Comparison of ENCODE assay signal across 8 cellular contexts in genomic region chr3:194204036-194204792, GRCh38.
DNase-seq lines count a peak whose midpoint lies in the region; ATAC-seq and TF ChIP-seq lines count a peak whose summit lies in the region.

No MANE protein-coding gene starts in this region.

- no peak for TF ChIP-seq POLR2A in esophagus muscularis mucosa (IDR thresholded peaks at IDR 0.05; ENCODE audit: low read depth)

- H3K27ac ChIP-seq in A673 (ENCODE audit: low read depth, low read length, poor library complexity, severe bottlenecking) (peak overlapping the region; percentile 17), esophagus muscularis mucosa (replicated peaks in 1 of 4) (no peak overlapping the region), SJCRH30 (no peak overlapping the region)

- H3K9me3 ChIP-seq in A673 (ENCODE audit: low read depth, low read length, poor library complexity, severe bottlenecking) (no peaks in the 10 kb centered on the region), esophagus muscularis mucosa (no peaks in the 10 kb centered on the region), SJCRH30 (replicated peaks) (no peaks in the 10 kb centered on the region)

- H3K27me3 ChIP-seq in A673 (replicated peaks; ENCODE audit: insufficient read depth, low read depth, low read length, poor library complexity) (no peaks in the 10 kb centered on the region), esophagus muscularis mucosa (peaks cover 0 to 21% (median 9%) of the 10 kb centered on the region in 4 donors), SJCRH30 (no peaks in the 10 kb centered on the region)

- TF ChIP-seq CTCF in A673 (conservative IDR thresholded peaks at IDR 0.05; ENCODE audit: low read depth, low read length) (no peak), esophagus muscularis mucosa (IDR thresholded peaks at IDR 0.05) (no peak)

- peaks cover 14 to 55% of the 10 kb centered on the region in 2 donors for H3K27me3 Mint-ChIP-seq in T-cell

- CTCF ChIA-PET in A673 (lab: Charles Lee) (no interaction called here), T-cell (lab: Charles Lee) (no interaction called here)

- no peak overlapping the region for H3K27ac Mint-ChIP-seq in T-cell

- ATAC-seq in GM19351 (IDR thresholded peaks at IDR 0.05; ENCODE audit: unreplicated experiment): peak; percentile 47
- ATAC-seq in T-cell (replicated peaks in 1 of 4): peak; percentile 59 to 69 (median 66)
- ATAC-seq in HG03159 (IDR thresholded peaks at IDR 0.05; ENCODE audit: unreplicated experiment): no peak

- H3K36me3 Mint-ChIP-seq in T-cell: no peaks in the 10 kb centered on the region

- no TSS peak for BruUV-seq in A673 (replicated peaks; lab: Mats Ljungman, UMichigan)

- DNase-seq in A673 (ENCODE audit: low spot score): peak; percentile 40
- DNase-seq in T-cell: peak in 7 of 34 experiments; percentile 8 to 17 (median 12)
- no peak for DNase-seq in esophagus muscularis mucosa (ENCODE audit: extremely low spot score)
- no peak for DNase-seq in skeletal muscle cell (ENCODE audit: low read depth)
- DNase-seq in SW 1271 (lab: John Stamatoyannopoulos, UW): no peak
- no peak for DNase-seq in SJCRH30

- H3K9me3 Mint-ChIP-seq in T-cell: no peaks in the 10 kb centered on the region

- H3K4me1 Mint-ChIP-seq in T-cell: peaks cover 15 to 24% (median 17%) of the 10 kb centered on the region in 3 donors

- TF ChIP-seq EP300 in esophagus muscularis mucosa (IDR thresholded peaks at IDR 0.05): no peak

- H3K4me1 ChIP-seq in A673 (ENCODE audit: insufficient read depth, low read length, poor library complexity, severe bottlenecking) (peaks cover 29% of the 10 kb centered on the region), esophagus muscularis mucosa (peaks cover 0 to 39% (median 25%) of the 10 kb centered on the region in 4 donors), SJCRH30 (peaks cover 5% of the 10 kb centered on the region)

- H3K36me3 ChIP-seq in A673 (ENCODE audit: insufficient read depth, low read length, poor library complexity, severe bottlenecking): no peaks in the 10 kb centered on the region
- no peaks in the 10 kb centered on the region for H3K36me3 ChIP-seq in esophagus muscularis mucosa
- no peaks in the 10 kb centered on the region for H3K36me3 ChIP-seq in SJCRH30

- 33% methylated on average over 25 of the region's 70 CpGs for WGBS in esophagus muscularis mucosa

- POLR2A ChIA-PET in A673 (lab: Charles Lee; ENCODE audit: low non-redundant PET) (no interaction called here), T-cell (lab: Charles Lee) (no interaction called here)

- H3K4me3 ChIP-seq in A673 (ENCODE audit: low read depth, low read length, poor library complexity, severe bottlenecking) (peak overlapping the region; percentile 35), esophagus muscularis mucosa (peak overlapping the region; percentile 41 to 43 (median 42)), skeletal muscle cell (ENCODE audit: low read depth, low read length) (peak overlapping the region; percentile 9), SJCRH30 (no peak overlapping the region)

- peak overlapping the region; percentile 74 to 83 (median 77) for H3K4me3 Mint-ChIP-seq in T-cell

- intact Hi-C loops in A673 (cut with micrococcal nuclease; ENCODE audit: unreplicated experiment): loop anchor here (2.0 kb wide), 1 partner anchor 111 kb away; no protein-coding TSS in a partner anchor
- intact Hi-C loops in esophagus muscularis mucosa (cut with DNase I): loop anchor here (10.0 kb wide), 1 partner anchor 59 kb away; no protein-coding TSS in a partner anchor
